Comparison of ENCODE assay signal across 21 cellular contexts in the genomic region with DNA sequence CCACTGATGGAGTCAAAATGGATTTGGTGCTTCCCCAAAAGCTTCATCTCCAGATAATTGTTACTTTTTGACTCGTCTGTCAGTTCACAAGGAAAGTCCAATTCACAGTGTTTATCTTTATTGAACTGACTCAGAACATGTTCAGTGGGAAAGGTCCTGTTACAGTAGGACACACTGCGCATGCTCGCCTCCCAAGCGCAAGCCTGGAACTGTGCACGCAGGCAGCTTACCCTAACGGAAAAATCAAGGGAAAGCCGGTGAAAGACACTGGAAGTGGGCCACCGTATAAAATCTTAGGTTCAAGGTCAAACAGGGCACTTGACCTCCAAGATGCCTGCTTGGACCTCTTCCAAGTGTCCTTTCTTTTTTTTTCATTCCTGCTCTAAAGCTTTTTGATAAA.
"Had no signal": no experiment of that assay in that cellular context is flagged by ENCODE, and none has a peak within 500 bp of the region (broad histone marks: within the 10 kb centered on the region; RNA-seq: fewer than 3 reads in every experiment).

No MANE protein-coding gene starts in this region.

- H3K4me1 ChIP-seq: Peyer's patch, SJCRH30 had no signal

- H3K4me3 ChIP-seq: PC-9, Peyer's patch, SJCRH30 had no signal

- H3K4me2 ChIP-seq: PC-9 had no signal

- DNase-seq: KBM-7, MV-4-11, NCI-H1048, NCI-H1105, NCI-H1417, NCI-H1436 treated with DMSO at 0.1 percent for 48 hours, NCI-H1694, NCI-H187 treated with DMSO at 0.1 percent for 48 hours, NCI-H2029 treated with DMSO at 0.1 percent for 48 hours, NCI-H2171 treated with DMSO at 0.1 percent for 48 hours, NCI-H226, NCI-H446, NCI-H510A treated with DMSO at 0.1 percent for 48 hours, NCI-H526, NCI-H774, PC-9, Peyer's patch, SHP77 treated with DMSO at 0.1 percent for 48 hours, SJCRH30 had no signal

- H2AFZ ChIP-seq: PC-9 had no signal

- H3K27me3 ChIP-seq: Peyer's patch, SJCRH30 had no signal

- H3K27ac ChIP-seq: PC-9, Peyer's patch, SJCRH30 had no signal

- ATAC-seq: Right ventricle myocardium inferior, SK-N-SH treated with all-trans-retinoic acid at 6 μM for 48 hours had no signal

- H3K36me3 ChIP-seq: Peyer's patch, SJCRH30 had no signal
